In the genomic region with DNA sequence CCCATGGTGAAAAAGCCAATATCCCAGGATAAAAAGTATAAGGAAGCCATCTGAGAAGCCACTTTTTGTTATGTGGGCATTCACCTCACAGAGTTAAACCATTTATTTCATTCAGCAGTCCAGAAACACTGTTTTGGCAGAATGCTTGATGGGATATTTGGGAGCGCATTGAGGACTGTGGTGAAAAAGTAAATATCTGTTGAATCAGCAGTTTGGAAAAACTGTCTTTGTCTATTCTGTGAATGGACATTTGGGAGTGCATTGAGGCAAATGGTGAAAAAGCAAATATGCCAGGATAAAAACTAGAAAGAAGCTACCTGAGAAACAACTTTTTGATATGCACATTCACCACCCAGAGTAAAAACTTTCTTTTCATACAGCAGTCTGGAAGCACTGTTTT, we compare ENCODE assay signal across 27 cellular contexts.
"Had no signal": no experiment of that assay in that cellular context is flagged by ENCODE, and none has a peak within 500 bp of the region (broad histone marks: within the 10 kb centered on the region; RNA-seq: fewer than 3 reads in every experiment).

No MANE protein-coding gene starts in this region.

- H3K4me1 ChIP-seq: stomach, suprapubic skin, testis, thyroid gland, tibial artery, tibial nerve, transverse colon, upper lobe of left lung, upper lobe of right lung, uterus, vagina had no signal

- H3K27ac ChIP-seq: stomach, suprapubic skin, testis, thoracic aorta, thyroid gland, tibial artery, tibial nerve, transverse colon, upper lobe of left lung, upper lobe of right lung, uterus, vagina had no signal

- FAIRE-seq: urothelium cell line had no signal

- H3K36me3 ChIP-seq: stomach, suprapubic skin, thoracic aorta, thyroid gland, tibial artery, tibial nerve, transverse colon, upper lobe of left lung, upper lobe of right lung, uterus, vagina had no signal

- H3K4me3 ChIP-seq: stomach, suprapubic skin, testis, thoracic aorta, thyroid gland, tibial artery, tibial nerve, transverse colon, upper lobe of left lung, upper lobe of right lung, uterus, vagina had no signal

- ATAC-seq: stimulated activated effector memory CD8-positive, alpha-beta T cell treated with anti-CD3 and anti-CD28 coated beads, Interleukin-12 subunit alpha, Interleukin-12 subunit beta, amount 100 ng/mL, for 72 hours; stimulated activated memory B cell treated with anti-CD40 and anti-IgM and Interleukin-4, amounts not matched to agents 10 μg/mL and 1 μg/mL and 100 μg/mL, for 72 hours; stimulated activated naive B cell treated with anti-CD40 and anti-IgM and Interleukin-4, amounts not matched to agents 10 μg/mL and 1 μg/mL and 100 μg/mL, for 72 hours; stimulated activated naive CD8-positive, alpha-beta T cell treated with anti-CD3 and anti-CD28 coated beads, Interleukin-15, amount 100 ng/mL, for 72 hours; stimulated activated naive CD8-positive, alpha-beta T cell treated with anti-CD3 and anti-CD28 coated beads, Interleukin-15, Interleukin-2, amounts not matched to agents 100 U/mL and 50 U/mL, for 24 hours; upper lobe of right lung had no signal

- DNase-seq: stimulated activated CD4-positive, alpha-beta T cell treated with anti-CD3 and anti-CD28 coated beads, Interleukin-2, amount 100 ng/mL, for 48 hours; stimulated activated CD4-positive, alpha-beta T cell treated with anti-CD3 and anti-CD28 coated beads, Interleukin-4, amount 100 ng/mL, for 1 hour; stimulated activated CD4-positive, alpha-beta T cell treated with anti-CD3 and anti-CD28 coated beads, Interleukin-4, amount 100 ng/mL, for 24 hours; stimulated activated CD4-positive, alpha-beta T cell treated with anti-CD3 and anti-CD28 coated beads, Interleukin-4, amount 100 ng/mL, for 4 hours; stimulated activated CD8-positive, alpha-beta memory T cell treated with anti-CD3 and anti-CD28 coated beads, Interleukin-4, amount 100 ng/mL, for 48 hours; stimulated activated naive B cell treated with anti-CD40 and anti-IgM and Interleukin-4, amounts not matched to agents 10 μg/mL and 1 μg/mL and 100 μg/mL, for 72 hours; stimulated activated naive CD4-positive, alpha-beta T cell; stimulated activated naive CD4-positive, alpha-beta T cell treated with Interleukin-2 at 50 U/mL for 16 hours; stimulated activated naive CD8-positive, alpha-beta T cell treated with anti-CD3 and anti-CD28 coated beads, Interleukin-15, amount 100 ng/mL, for 72 hours; stimulated activated naive CD8-positive, alpha-beta T cell treated with anti-CD3 and anti-CD28 coated beads, Interleukin-15, Interleukin-2, amounts not matched to agents 100 U/mL and 50 U/mL, for 24 hours; stomach; substantia nigra; testis; thyroid gland; tibial artery; transverse colon; trophoblast cell; upper lobe of left lung; upper lobe of right lung; uterus had no signal

- H3K27me3 ChIP-seq: stomach, suprapubic skin, testis, thyroid gland, tibial artery, tibial nerve, transverse colon, upper lobe of left lung, upper lobe of right lung, uterus, vagina had no signal

- H3K9me3 ChIP-seq: testis, thyroid gland, uterus had no signal
